ENCODE assay signal across 19 cellular contexts in the genomic region with DNA sequence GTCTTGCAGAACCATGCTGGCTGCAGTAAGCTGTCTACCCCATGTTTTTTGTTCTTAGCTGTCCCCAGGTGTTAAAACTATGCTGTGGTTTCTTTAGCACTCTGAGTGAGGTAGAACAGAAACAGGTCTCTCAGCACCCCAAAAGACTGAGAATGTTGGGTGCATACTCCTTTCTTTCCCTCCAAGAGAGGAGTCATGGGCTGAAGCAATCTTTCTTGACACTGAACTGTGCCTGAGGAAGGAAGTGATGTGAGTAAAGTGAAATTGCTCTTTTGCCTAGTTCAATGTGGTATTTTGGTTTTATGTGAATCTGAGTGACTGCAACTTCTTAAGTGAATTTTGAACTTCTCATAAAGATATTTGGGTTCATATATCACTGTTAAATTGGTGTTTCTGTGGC.
A peak's percentile ranks its signal among the peaks of the same experiment; 100 is the strongest.
DNase-seq lines count a peak whose midpoint lies in the region; ATAC-seq, FAIRE-seq and TF ChIP-seq lines count a peak whose summit lies in the region.
"Had no signal": no experiment of that assay in that cellular context is flagged by ENCODE, and none has a peak within 500 bp of the region (broad histone marks: within the 10 kb centered on the region; RNA-seq: fewer than 3 reads in every experiment).

No MANE protein-coding gene starts in this region.

- peaks cover 30% of the 10 kb centered on the region for H3K4me1 ChIP-seq in Loucy (ENCODE audit: insufficient read depth, low read length, poor library complexity, severe bottlenecking)
- H3K4me1 ChIP-seq: A549, Caco-2 had no signal

- H3K36me3 ChIP-seq in Loucy (ENCODE audit: insufficient read depth, low read length), result no peaks in the 10 kb centered on the region; the same call in 1 of the 2 replicates

- ATAC-seq in HG02885 (IDR thresholded peaks at IDR 0.05; ENCODE audit: poor library complexity, unreplicated experiment), result peak; percentile 38
- ATAC-seq: A549, HepG2 had no signal

- H3K4me1 Mint-ChIP-seq in activated T-helper 1 cell treated with anti-CD3 and anti-CD28 coated beads, Interleukin-12 subunit alpha, Interleukin-12 subunit beta, Interleukin-2, Interleukin-4 antibody, amounts not matched to agents 30 ng/mL and 10 ng/mL and 1 ng/mL, durations not matched to agents 14 hours and 24 hours and 36 hours (ENCODE audit: low read depth), result peaks cover 13% of the 10 kb centered on the region
- H3K4me1 Mint-ChIP-seq in endothelial cell (ENCODE audit: unreplicated experiment), result peaks cover 4% of the 10 kb centered on the region
- H3K4me1 Mint-ChIP-seq: IgD-negative memory B cell had no signal

- no peak overlapping the region for H3K4me3 ChIP-seq in Loucy (ENCODE audit: low read length, poor library complexity, severe bottlenecking)
- H3K4me3 ChIP-seq: A549 had no signal

- peak overlapping the region; percentile 4 for H3K27ac Mint-ChIP-seq in activated T-helper 1 cell treated with anti-CD3 and anti-CD28 coated beads, Interleukin-12 subunit alpha, Interleukin-12 subunit beta, Interleukin-2, Interleukin-4 antibody, amounts not matched to agents 30 ng/mL and 10 ng/mL and 1 ng/mL, durations not matched to agents 14 hours and 24 hours and 36 hours
- H3K27ac Mint-ChIP-seq in endothelial cell (ENCODE audit: unreplicated experiment), result no peak overlapping the region
- H3K27ac Mint-ChIP-seq: CD4-positive, alpha-beta T cell; H9; IgD-negative memory B cell had no signal

- peak overlapping the region; percentile 16 for H3K4me2 ChIP-seq in Loucy (ENCODE audit: low read depth, low read length, poor library complexity, severe bottlenecking)
- H3K4me2 ChIP-seq: A549 had no signal

- TF ChIP-seq CTCF in Loucy (conservative IDR thresholded peaks at IDR 0.05; ENCODE audit: low read length) (no peak), endothelial cell (IDR thresholded peaks at IDR 0.05; ENCODE audit: unreplicated experiment) (no peak), D721Med (IDR thresholded peaks at IDR 0.05; ENCODE audit: insufficient read depth, missing control alignments) (no peak)

- no peaks in the 10 kb centered on the region for H3K9me2 ChIP-seq in Loucy (replicated peaks; ENCODE audit: low read depth, low read length)

- H3K9ac ChIP-seq in Loucy (ENCODE audit: low read depth, low read length, poor library complexity, severe bottlenecking), result no peak overlapping the region

- peaks cover 9% of the 10 kb centered on the region for H3K9me3 Mint-ChIP-seq in activated T-helper 1 cell treated with anti-CD3 and anti-CD28 coated beads, Interleukin-12 subunit alpha, Interleukin-12 subunit beta, Interleukin-2, Interleukin-4 antibody, amounts not matched to agents 30 ng/mL and 10 ng/mL and 1 ng/mL, durations not matched to agents 14 hours and 24 hours and 36 hours
- H3K9me3 Mint-ChIP-seq in endothelial cell (ENCODE audit: unreplicated experiment), result no peaks in the 10 kb centered on the region

- no peaks in the 10 kb centered on the region for H3K79me2 ChIP-seq in Loucy (ENCODE audit: insufficient read depth, low read length)

- DNase-seq in activated T-helper 1 cell treated with anti-CD3 and anti-CD28 coated beads, Interleukin-12 subunit alpha, Interleukin-12 subunit beta, Interleukin-2, Interleukin-4 antibody, amounts not matched to agents 30 ng/mL and 10 ng/mL and 1 ng/mL, durations not matched to agents 14 hours and 24 hours and 36 hours (ENCODE audit: low spot score), result no peak
- no peak for DNase-seq in endothelial cell (ENCODE audit: low spot score)
- DNase-seq in globus pallidus (ENCODE audit: low spot score), result no peak
- no peak for DNase-seq in D721Med (ENCODE audit: insufficient read length, low spot score)
- DNase-seq: AML-193; Caco-2; CD4-positive, alpha-beta T cell; DMS153; DMS79; GDM1; H9 had no signal

- no peaks in the 10 kb centered on the region for H3K27me3 Mint-ChIP-seq in activated T-helper 1 cell treated with anti-CD3 and anti-CD28 coated beads, Interleukin-12 subunit alpha, Interleukin-12 subunit beta, Interleukin-2, Interleukin-4 antibody, amounts not matched to agents 30 ng/mL and 10 ng/mL and 1 ng/mL, durations not matched to agents 14 hours and 24 hours and 36 hours (ENCODE audit: insufficient read depth)
- H3K27me3 Mint-ChIP-seq in endothelial cell (ENCODE audit: unreplicated experiment), result no peaks in the 10 kb centered on the region

- peaks cover 2% of the 10 kb centered on the region for H3K36me3 Mint-ChIP-seq in activated T-helper 1 cell treated with anti-CD3 and anti-CD28 coated beads, Interleukin-12 subunit alpha, Interleukin-12 subunit beta, Interleukin-2, Interleukin-4 antibody, amounts not matched to agents 30 ng/mL and 10 ng/mL and 1 ng/mL, durations not matched to agents 14 hours and 24 hours and 36 hours (ENCODE audit: low read depth)
- H3K36me3 Mint-ChIP-seq in endothelial cell (ENCODE audit: low read depth, unreplicated experiment), result no peaks in the 10 kb centered on the region
- H3K36me3 Mint-ChIP-seq: IgD-negative memory B cell had no signal

- no peak for FAIRE-seq in D721Med (lab: Jason Lieb, UNC)
- FAIRE-seq: A549, GM12891, GM19239, H1, HepG2 had no signal

- no peaks in the 10 kb centered on the region for H4K20me1 ChIP-seq in Loucy (ENCODE audit: insufficient read depth, low read length, poor library complexity, severe bottlenecking)

- no peaks in the 10 kb centered on the region for H3K27me3 ChIP-seq in Loucy (ENCODE audit: insufficient read depth, low read length, poor library complexity, severe bottlenecking)

- H3K4me3 Mint-ChIP-seq in activated T-helper 1 cell treated with anti-CD3 and anti-CD28 coated beads, Interleukin-12 subunit alpha, Interleukin-12 subunit beta, Interleukin-2, Interleukin-4 antibody, amounts not matched to agents 30 ng/mL and 10 ng/mL and 1 ng/mL, durations not matched to agents 14 hours and 24 hours and 36 hours, result no peak overlapping the region
- H3K4me3 Mint-ChIP-seq in endothelial cell (ENCODE audit: unreplicated experiment), result no peak overlapping the region
- H3K4me3 Mint-ChIP-seq: CD4-positive, alpha-beta T cell; H9; IgD-negative memory B cell had no signal

- H3F3A ChIP-seq in Loucy (ENCODE audit: low read depth), result no peaks in the 10 kb centered on the region

- intact Hi-C loops in activated T-helper 1 cell treated with anti-CD3 and anti-CD28 coated beads, Interleukin-12 subunit alpha, Interleukin-12 subunit beta, Interleukin-2, Interleukin-4 antibody, amounts not matched to agents 30 ng/mL and 10 ng/mL and 1 ng/mL, durations not matched to agents 14 hours and 24 hours and 36 hours (cut with micrococcal nuclease), result no loop called here

- H3K9me3 ChIP-seq in Loucy (ENCODE audit: insufficient read depth, low read depth, low read length), result peaks cover 14% of the 10 kb centered on the region; the same call in 1 of the 2 replicates
- H3K9me3 ChIP-seq: A549, Caco-2 had no signal

- H2AFZ ChIP-seq in Loucy (ENCODE audit: low read length), result peak overlapping the region; percentile 64
